10 cellular contexts compared by ENCODE assay signal in genomic region chr1:181255270-181255929, GRCh38.
DNase-seq lines count a peak whose midpoint lies in the region; ATAC-seq and TF ChIP-seq lines count a peak whose summit lies in the region.
"Had no signal": no experiment of that assay in that cellular context is flagged by ENCODE, and none has a peak within 500 bp of the region (broad histone marks: within the 10 kb centered on the region; RNA-seq: fewer than 3 reads in every experiment).

No MANE protein-coding gene starts in this region.

- H3K36me3 Mint-ChIP-seq in activated CD4-positive, alpha-beta memory T cell treated with anti-CD3 and anti-CD28 coated beads, Interleukin-2, amount 10 ng/mL, durations not matched to agents 7 days and 5 days (ENCODE audit: low read depth), result no peaks in the 10 kb centered on the region
- no peaks in the 10 kb centered on the region for H3K36me3 Mint-ChIP-seq in T-helper 2 cell treated with Interferon-gamma antibody and Interleukin-4, amounts not matched to agents 5 μg/mL and 100 μg/mL, for 36 hours (ENCODE audit: low read depth)

- POLR2A ChIA-PET in activated CD4-positive, alpha-beta memory T cell treated with anti-CD3 and anti-CD28 coated beads, Interleukin-2, amount 10 ng/mL, durations not matched to agents 7 days and 5 days (lab: Charles Lee), result no interaction called here

- H4K91ac ChIP-seq in mesenchymal stem cell (ENCODE audit: low read length), result no peak overlapping the region

- no peak overlapping the region for H3K4ac ChIP-seq in mesenchymal stem cell (ENCODE audit: low read depth in 1 of 2, low read length in 2 of 2)

- no peak overlapping the region for H3K18ac ChIP-seq in mesenchymal stem cell (ENCODE audit: low read depth in 1 of 2, low read length in 2 of 2)

- peaks cover 8 to 10% of the 10 kb centered on the region in 2 donors for H3K9me3 Mint-ChIP-seq in stimulated activated naive CD8-positive, alpha-beta T cell treated with anti-CD3 and anti-CD28 coated beads, Interleukin-15, amount 100 ng/mL, for 72 hours
- peaks cover 4% of the 10 kb centered on the region for H3K9me3 Mint-ChIP-seq in activated CD4-positive, alpha-beta memory T cell treated with anti-CD3 and anti-CD28 coated beads, Interleukin-2, amount 10 ng/mL, durations not matched to agents 7 days and 5 days
- H3K9me3 Mint-ChIP-seq in T-helper 2 cell treated with Interferon-gamma antibody and Interleukin-4, amounts not matched to agents 5 μg/mL and 100 μg/mL, for 36 hours, result peaks cover 18% of the 10 kb centered on the region

- H2AFZ ChIP-seq in mesenchymal stem cell (ENCODE audit: low read depth, low read length), result no peak overlapping the region

- ATAC-seq in stimulated activated naive CD8-positive, alpha-beta T cell treated with anti-CD3 and anti-CD28 coated beads, Interleukin-15, amount 100 ng/mL, for 72 hours, result no peak
- ATAC-seq: activated CD4-positive, CD25-positive, alpha-beta regulatory T cell treated with anti-CD3 and anti-CD28 coated beads, Interleukin-2, amount 50 U/mL, for 24 hours had no signal

- H2AK5ac ChIP-seq in mesenchymal stem cell (ENCODE audit: low read length, severe bottlenecking), result no peak overlapping the region

- no peak overlapping the region for H2BK12ac ChIP-seq in mesenchymal stem cell (ENCODE audit: low read length in 2 of 2)

- no peak overlapping the region for H3K14ac ChIP-seq in mesenchymal stem cell (ENCODE audit: low read length in 2 of 2)

- no peak overlapping the region for H3K27ac Mint-ChIP-seq in stimulated activated naive CD8-positive, alpha-beta T cell treated with anti-CD3 and anti-CD28 coated beads, Interleukin-15, amount 100 ng/mL, for 72 hours
- H3K27ac Mint-ChIP-seq in activated CD4-positive, alpha-beta memory T cell treated with anti-CD3 and anti-CD28 coated beads, Interleukin-2, amount 10 ng/mL, durations not matched to agents 7 days and 5 days, result no peak overlapping the region
- H3K27ac Mint-ChIP-seq in T-helper 2 cell treated with Interferon-gamma antibody and Interleukin-4, amounts not matched to agents 5 μg/mL and 100 μg/mL, for 36 hours, result no peak overlapping the region

- H2BK120ac ChIP-seq in mesenchymal stem cell (ENCODE audit: low read depth, low read length), result no peak overlapping the region

- no peaks in the 10 kb centered on the region for H3K4me1 ChIP-seq in mesenchymal stem cell (ENCODE audit: control insufficient read depth, insufficient read depth, low read depth, low read length)

- no peak overlapping the region for H3K4me3 ChIP-seq in AG10803 (ENCODE audit: low read length)
- H3K4me3 ChIP-seq in mesenchymal stem cell (ENCODE audit: insufficient read depth in 1 of 2, low read depth in 1 of 2, low read length in 2 of 2), result no peak overlapping the region

- no peak overlapping the region for H3K27ac ChIP-seq in mesenchymal stem cell (ENCODE audit: low read length, poor library complexity, severe bottlenecking)

- H3K23ac ChIP-seq in mesenchymal stem cell (ENCODE audit: low read length in 2 of 2), result no peak overlapping the region

- DNase-seq in AG10803 (ENCODE audit: low read depth) (peak; percentile 99), NCI-H226 (peak; percentile 92), dermis microvascular lymphatic vessel endothelial cell (ENCODE audit: low read depth in 2 of 2) (peak; percentile 35 to 91), mesenchymal stem cell (peak; percentile 9)
- no peak for DNase-seq in stimulated activated naive CD8-positive, alpha-beta T cell treated with anti-CD3 and anti-CD28 coated beads, Interleukin-15, amount 100 ng/mL, for 72 hours
- no peak for DNase-seq in activated CD4-positive, alpha-beta memory T cell treated with anti-CD3 and anti-CD28 coated beads, Interleukin-2, amount 10 ng/mL, durations not matched to agents 7 days and 5 days
- DNase-seq in T-helper 2 cell treated with Interferon-gamma antibody and Interleukin-4, amounts not matched to agents 5 μg/mL and 100 μg/mL, for 36 hours (ENCODE audit: low spot score), result no peak
- no peak for DNase-seq in activated CD4-positive, CD25-positive, alpha-beta regulatory T cell (lab: John Stamatoyannopoulos, UW)
- DNase-seq: DND-41 had no signal

- H3K27me3 Mint-ChIP-seq in stimulated activated naive CD8-positive, alpha-beta T cell treated with anti-CD3 and anti-CD28 coated beads, Interleukin-15, amount 100 ng/mL, for 72 hours, result peaks cover 4% of the 10 kb centered on the region
- H3K27me3 Mint-ChIP-seq in activated CD4-positive, alpha-beta memory T cell treated with anti-CD3 and anti-CD28 coated beads, Interleukin-2, amount 10 ng/mL, durations not matched to agents 7 days and 5 days, result no peaks in the 10 kb centered on the region
- H3K27me3 Mint-ChIP-seq in T-helper 2 cell treated with Interferon-gamma antibody and Interleukin-4, amounts not matched to agents 5 μg/mL and 100 μg/mL, for 36 hours (ENCODE audit: low read depth), result peaks cover 10% of the 10 kb centered on the region

- peaks cover 0 to 23% of the 10 kb centered on the region in 2 experiments for H3K27me3 ChIP-seq in mesenchymal stem cell (ENCODE audit: control insufficient read depth in 1 of 2, insufficient read depth in 1 of 2, low read length in 2 of 2)

- H3K4me3 Mint-ChIP-seq in stimulated activated naive CD8-positive, alpha-beta T cell treated with anti-CD3 and anti-CD28 coated beads, Interleukin-15, amount 100 ng/mL, for 72 hours, result no peak overlapping the region
- H3K4me3 Mint-ChIP-seq in activated CD4-positive, alpha-beta memory T cell treated with anti-CD3 and anti-CD28 coated beads, Interleukin-2, amount 10 ng/mL, durations not matched to agents 7 days and 5 days, result no peak overlapping the region
- no peak overlapping the region for H3K4me3 Mint-ChIP-seq in T-helper 2 cell treated with Interferon-gamma antibody and Interleukin-4, amounts not matched to agents 5 μg/mL and 100 μg/mL, for 36 hours

- H3K9ac ChIP-seq in mesenchymal stem cell (ENCODE audit: low read length), result no peak overlapping the region

- TF ChIP-seq CTCF in AG10803 (conservative IDR thresholded peaks at IDR 0.05; ENCODE audit: low read length), result no peak

- 48% methylated on average over 2 of the region's 2 CpGs for WGBS in mesenchymal stem cell

- no peak overlapping the region for H4K8ac ChIP-seq in mesenchymal stem cell (ENCODE audit: low read length)

- no peaks in the 10 kb centered on the region for H3K4me1 Mint-ChIP-seq in stimulated activated naive CD8-positive, alpha-beta T cell treated with anti-CD3 and anti-CD28 coated beads, Interleukin-15, amount 100 ng/mL, for 72 hours
- no peaks in the 10 kb centered on the region for H3K4me1 Mint-ChIP-seq in activated CD4-positive, alpha-beta memory T cell treated with anti-CD3 and anti-CD28 coated beads, Interleukin-2, amount 10 ng/mL, durations not matched to agents 7 days and 5 days
- no peaks in the 10 kb centered on the region for H3K4me1 Mint-ChIP-seq in T-helper 2 cell treated with Interferon-gamma antibody and Interleukin-4, amounts not matched to agents 5 μg/mL and 100 μg/mL, for 36 hours (ENCODE audit: low read depth)

- no peaks in the 10 kb centered on the region for H3K79me1 ChIP-seq in mesenchymal stem cell (replicated peaks; ENCODE audit: low read length, poor library complexity, severe bottlenecking)

- H3K36me3 ChIP-seq in mesenchymal stem cell (ENCODE audit: control insufficient read depth in 1 of 2, insufficient read depth in 2 of 2, low read depth in 1 of 2, low read length in 2 of 2), result no peaks in the 10 kb centered on the region

- CTCF ChIA-PET in activated CD4-positive, alpha-beta memory T cell treated with anti-CD3 and anti-CD28 coated beads, Interleukin-2, amount 10 ng/mL, durations not matched to agents 7 days and 5 days (lab: Charles Lee), result no interaction called here

- H3K4me2 ChIP-seq in mesenchymal stem cell (ENCODE audit: low read length, poor library complexity, severe bottlenecking), result no peak overlapping the region

- no peaks in the 10 kb centered on the region for H3K9me3 ChIP-seq in mesenchymal stem cell (ENCODE audit: control insufficient read depth, low read length)

- no peak overlapping the region for H2BK15ac ChIP-seq in mesenchymal stem cell (ENCODE audit: low read depth, poor library complexity, severe bottlenecking)

- no peak overlapping the region for H2BK5ac ChIP-seq in mesenchymal stem cell (ENCODE audit: low read depth, low read length, poor library complexity, severe bottlenecking)

Comparison
In these comparisons a context has a peak if more than half of its experiments do, and no peak if none do; other contexts are left out.
1. DNase-seq: peak in AG10803 (single experiment), NCI-H226 (single experiment), dermis microvascular lymphatic vessel endothelial cell (2 of 2) and mesenchymal stem cell (single experiment); none in stimulated activated naive CD8-positive, alpha-beta T cell treated with anti-CD3 and anti-CD28 coated beads, Interleukin-15, amount 100 ng/mL, for 72 hours (0 of 2), activated CD4-positive, alpha-beta memory T cell treated with anti-CD3 and anti-CD28 coated beads, Interleukin-2, amount 10 ng/mL, durations not matched to agents 7 days and 5 days (single experiment), T-helper 2 cell treated with Interferon-gamma antibody and Interleukin-4, amounts not matched to agents 5 μg/mL and 100 μg/mL, for 36 hours (single experiment) and activated CD4-positive, CD25-positive, alpha-beta regulatory T cell (0 of 4).